1 cellular context compared by ENCODE assay signal in the genomic region with DNA sequence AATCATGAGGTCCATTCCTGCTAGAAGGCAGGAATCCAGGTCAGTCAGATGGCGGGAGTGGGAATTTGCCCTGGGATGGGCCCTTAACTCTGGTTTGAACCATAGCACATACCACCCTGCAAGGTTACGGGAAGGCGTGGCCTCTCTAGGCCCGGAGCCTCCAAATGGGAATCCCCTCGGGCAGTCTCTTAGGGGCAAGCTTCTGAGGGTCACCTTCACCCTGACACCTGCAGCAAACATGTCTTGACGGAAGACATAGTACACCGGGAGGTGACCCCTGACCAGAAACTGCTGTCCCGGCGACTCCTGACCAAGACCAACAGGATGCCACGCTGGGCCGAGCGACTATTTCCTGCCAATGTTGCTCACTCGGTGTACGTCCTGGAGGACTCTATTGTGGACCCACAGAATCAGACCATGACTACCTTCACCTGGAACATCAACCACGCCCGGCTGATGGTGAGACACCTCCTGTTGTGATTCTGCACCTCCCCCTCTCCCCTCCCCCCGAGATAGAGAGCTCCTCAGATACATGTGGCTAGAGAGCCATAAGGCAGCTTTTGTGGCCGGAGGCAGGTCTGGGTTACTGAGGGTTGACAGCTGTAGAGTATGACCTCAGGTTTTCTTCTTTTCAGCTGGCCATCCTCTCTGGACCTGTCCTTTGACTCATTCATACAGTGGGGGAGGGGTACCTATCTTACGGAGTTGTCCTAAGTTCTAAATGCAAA.
TF ChIP-seq lines count a peak whose summit lies in the region.

No MANE protein-coding gene starts in this region.

TF ChIP-seq in GM12878, 131 proteins besides CTCF, POLR2A, EP300 and RAD21:
- TF ChIP-seq SIX5 (IDR thresholded peaks at IDR 0.05; ENCODE audit: low read depth, low read length, severe bottlenecking): no peak
- TF ChIP-seq, protein P1, sequence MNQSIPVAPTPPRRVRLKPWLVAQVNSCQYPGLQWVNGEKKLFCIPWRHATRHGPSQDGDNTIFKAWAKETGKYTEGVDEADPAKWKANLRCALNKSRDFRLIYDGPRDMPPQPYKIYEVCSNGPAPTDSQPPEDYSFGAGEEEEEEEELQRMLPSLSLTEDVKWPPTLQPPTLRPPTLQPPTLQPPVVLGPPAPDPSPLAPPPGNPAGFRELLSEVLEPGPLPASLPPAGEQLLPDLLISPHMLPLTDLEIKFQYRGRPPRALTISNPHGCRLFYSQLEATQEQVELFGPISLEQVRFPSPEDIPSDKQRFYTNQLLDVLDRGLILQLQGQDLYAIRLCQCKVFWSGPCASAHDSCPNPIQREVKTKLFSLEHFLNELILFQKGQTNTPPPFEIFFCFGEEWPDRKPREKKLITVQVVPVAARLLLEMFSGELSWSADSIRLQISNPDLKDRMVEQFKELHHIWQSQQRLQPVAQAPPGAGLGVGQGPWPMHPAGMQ (IDR thresholded peaks at IDR 0.05; ENCODE audit: borderline replicate concordance): no peak
- peak; percentile 9; the same call in 1 of the 2 replicates for TF ChIP-seq RUNX3 (IDR thresholded peaks at IDR 0.05; ENCODE audit: low read length)
- TF ChIP-seq MXI1 (IDR thresholded peaks at IDR 0.05; ENCODE audit: low read depth, low read length): 0 out of 2 replicates have a peak, but pooled peaks have one; percentile 37
- TF ChIP-seq ZNF24 (IDR thresholded peaks at IDR 0.05): no peak
- TF ChIP-seq POLR2AphosphoS5 (IDR thresholded peaks at IDR 0.05; ENCODE audit: low read length): 0 out of 2 replicates have a peak, but pooled peaks have one; percentile 41
- no peak for TF ChIP-seq RFX5 (IDR thresholded peaks at IDR 0.05; ENCODE audit: low read depth, low read length)
- TF ChIP-seq, protein P2, sequence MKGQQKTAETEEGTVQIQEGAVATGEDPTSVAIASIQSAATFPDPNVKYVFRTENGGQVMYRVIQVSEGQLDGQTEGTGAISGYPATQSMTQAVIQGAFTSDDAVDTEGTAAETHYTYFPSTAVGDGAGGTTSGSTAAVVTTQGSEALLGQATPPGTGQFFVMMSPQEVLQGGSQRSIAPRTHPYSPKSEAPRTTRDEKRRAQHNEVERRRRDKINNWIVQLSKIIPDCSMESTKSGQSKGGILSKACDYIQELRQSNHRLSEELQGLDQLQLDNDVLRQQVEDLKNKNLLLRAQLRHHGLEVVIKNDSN (IDR thresholded peaks at IDR 0.05; ENCODE audit: borderline replicate concordance, extremely low read length, insufficient read depth, low read depth, low read length): no peak
- no peak for TF ChIP-seq TCF12 (IDR thresholded peaks at IDR 0.05; ENCODE audit: low read depth, low read length)
- peak; percentile 24; the same call in 1 of the 2 replicates for TF ChIP-seq NR2F1 (conservative IDR thresholded peaks at IDR 0.05)
- TF ChIP-seq FOS (IDR thresholded peaks at IDR 0.05; ENCODE audit: borderline replicate concordance, extremely low read depth, insufficient read length): no peak
- TF ChIP-seq CEBPB (IDR thresholded peaks at IDR 0.05; ENCODE audit: borderline replicate concordance in 1 of 2, low read depth in 2 of 2, low read length in 2 of 2): no peak
